1 cellular context compared by ENCODE assay signal in genomic region chr1:12586171-12586942, GRCh38.
TF ChIP-seq lines count a peak whose summit lies in the region.

No MANE protein-coding gene starts in this region.

TF ChIP-seq in IMR-90, 13 proteins besides CTCF, POLR2A, EP300 and RAD21 (continued from another document):
- no peak for TF ChIP-seq CHD1 (IDR thresholded peaks at IDR 0.05; ENCODE audit: low read depth, low read length)
- no peak for TF ChIP-seq ELK1 (IDR thresholded peaks at IDR 0.05; ENCODE audit: borderline replicate concordance, low read depth, low read length)
- no peak for TF ChIP-seq MXI1 (IDR thresholded peaks at IDR 0.05; ENCODE audit: borderline replicate concordance, low read depth, low read length)
